In the genomic region with DNA sequence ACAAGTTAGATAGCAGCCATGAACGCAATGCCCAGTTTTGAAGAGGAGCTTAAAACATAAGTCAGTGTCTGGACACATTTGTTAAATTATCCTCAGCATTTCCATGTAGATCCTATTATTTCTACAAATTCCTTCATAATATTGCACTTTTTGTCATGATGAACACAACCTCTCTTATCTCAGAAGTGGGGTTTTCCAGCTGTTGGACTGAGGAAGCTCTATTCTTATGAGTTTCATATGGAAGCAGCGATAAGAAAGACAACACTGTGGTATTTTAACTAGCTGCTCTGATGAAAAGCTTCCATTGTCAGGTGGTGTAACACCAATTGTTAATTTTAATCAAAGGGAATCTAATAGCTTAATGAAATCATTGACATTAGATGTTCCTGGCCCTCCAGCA, we compare ENCODE assay signal across 24 cellular contexts.
"Had no signal": no experiment of that assay in that cellular context is flagged by ENCODE, and none has a peak within 500 bp of the region (broad histone marks: within the 10 kb centered on the region; RNA-seq: fewer than 3 reads in every experiment).

No MANE protein-coding gene starts in this region.

- H3K27me3 ChIP-seq: gastroesophageal sphincter, right lobe of liver, suprapubic skin, tibial artery, upper lobe of left lung, vagina had no signal

- H3K9me3 ChIP-seq: left ventricle myocardium inferior, lower lobe of right lung, psoas muscle, right lobe of liver, suprapubic skin, tibial artery, upper lobe of left lung, vagina had no signal

- H3K4me1 Mint-ChIP-seq: endodermal cell; immature natural killer cell; memory B cell; mesothelial cell of epicardium; stimulated activated effector memory CD8-positive, alpha-beta T cell treated with anti-CD3 and anti-CD28 coated beads, Interleukin-12 subunit alpha, Interleukin-12 subunit beta, amount 100 ng/mL, for 72 hours had no signal

- H3K27ac ChIP-seq: coronary artery, gastroesophageal sphincter, left ventricle myocardium inferior, lower lobe of right lung, parathyroid adenoma, psoas muscle, right lobe of liver, suprapubic skin, tibial artery, upper lobe of left lung, vagina had no signal

- H3K79me2 ChIP-seq: parathyroid adenoma had no signal

- H3K4me3 ChIP-seq: coronary artery, gastroesophageal sphincter, left ventricle myocardium inferior, lower lobe of right lung, psoas muscle, right lobe of liver, suprapubic skin, tibial artery, upper lobe of left lung, vagina had no signal

- H2AFZ ChIP-seq: parathyroid adenoma had no signal

- H3K9me3 Mint-ChIP-seq: endodermal cell, memory B cell had no signal

- H3K36me3 ChIP-seq: gastroesophageal sphincter, left ventricle myocardium inferior, lower lobe of right lung, right lobe of liver, suprapubic skin, tibial artery, upper lobe of left lung, vagina had no signal

- H3K36me3 Mint-ChIP-seq: memory B cell; mesothelial cell of epicardium; natural killer cell treated with Interleukin-12 subunit alpha and Interleukin-12 subunit beta and Interleukin-15 and Interleukin-18, amount 100 ng/mL, for 72 hours; stimulated activated effector memory CD8-positive, alpha-beta T cell treated with anti-CD3 and anti-CD28 coated beads, Interleukin-12 subunit alpha, Interleukin-12 subunit beta, amount 100 ng/mL, for 72 hours had no signal

- H3K4me3 Mint-ChIP-seq: endodermal cell; immature natural killer cell; memory B cell; mesothelial cell of epicardium; natural killer cell treated with Interleukin-12 subunit alpha and Interleukin-12 subunit beta and Interleukin-15 and Interleukin-18, amount 100 ng/mL, for 72 hours; stimulated activated effector memory CD8-positive, alpha-beta T cell treated with anti-CD3 and anti-CD28 coated beads, Interleukin-12 subunit alpha, Interleukin-12 subunit beta, amount 100 ng/mL, for 72 hours had no signal

- ATAC-seq: esophagus mucosa; gastroesophageal sphincter; lower lobe of right lung; natural killer cell treated with Interleukin-12 subunit alpha and Interleukin-12 subunit beta and Interleukin-15 and Interleukin-18, amount 100 ng/mL, for 72 hours; psoas muscle; right lobe of liver; stimulated activated effector memory CD8-positive, alpha-beta T cell treated with anti-CD3 and anti-CD28 coated beads, Interleukin-12 subunit alpha, Interleukin-12 subunit beta, amount 100 ng/mL, for 72 hours; stimulated activated naive CD8-positive, alpha-beta T cell treated with anti-CD3 and anti-CD28 coated beads, Interleukin-15, Interleukin-2, amounts not matched to agents 100 U/mL and 50 U/mL, for 24 hours had no signal

- H3K27ac Mint-ChIP-seq: endodermal cell; immature natural killer cell; memory B cell; mesothelial cell of epicardium; natural killer cell treated with Interleukin-12 subunit alpha and Interleukin-12 subunit beta and Interleukin-15 and Interleukin-18, amount 100 ng/mL, for 72 hours; stimulated activated effector memory CD8-positive, alpha-beta T cell treated with anti-CD3 and anti-CD28 coated beads, Interleukin-12 subunit alpha, Interleukin-12 subunit beta, amount 100 ng/mL, for 72 hours had no signal

- DNase-seq: effector CD4-positive, alpha-beta T cell; endodermal cell; glutamatergic neuron; immature natural killer cell; left ventricle myocardium inferior; lower lobe of right lung; psoas muscle; retina; right lobe of liver; stimulated activated CD4-positive, alpha-beta T cell treated with anti-CD3 and anti-CD28 coated beads, Interleukin-4, amount 100 ng/mL, for 1 hour; stimulated activated CD8-positive, alpha-beta memory T cell treated with anti-CD3 and anti-CD28 coated beads, Interleukin-4, amount 100 ng/mL, for 48 hours; stimulated activated naive CD8-positive, alpha-beta T cell treated with anti-CD3 and anti-CD28 coated beads, Interleukin-15, Interleukin-2, amounts not matched to agents 100 U/mL and 50 U/mL, for 24 hours; tibial artery; upper lobe of left lung had no signal

- H3K27me3 Mint-ChIP-seq: memory B cell; natural killer cell treated with Interleukin-12 subunit alpha and Interleukin-12 subunit beta and Interleukin-15 and Interleukin-18, amount 100 ng/mL, for 72 hours had no signal

- H3K4me1 ChIP-seq: gastroesophageal sphincter, left ventricle myocardium inferior, lower lobe of right lung, parathyroid adenoma, psoas muscle, right lobe of liver, suprapubic skin, tibial artery, upper lobe of left lung, vagina had no signal

- H3K9ac ChIP-seq: parathyroid adenoma had no signal
